ENCODE assay signal across 18 cellular contexts in the genomic region with DNA sequence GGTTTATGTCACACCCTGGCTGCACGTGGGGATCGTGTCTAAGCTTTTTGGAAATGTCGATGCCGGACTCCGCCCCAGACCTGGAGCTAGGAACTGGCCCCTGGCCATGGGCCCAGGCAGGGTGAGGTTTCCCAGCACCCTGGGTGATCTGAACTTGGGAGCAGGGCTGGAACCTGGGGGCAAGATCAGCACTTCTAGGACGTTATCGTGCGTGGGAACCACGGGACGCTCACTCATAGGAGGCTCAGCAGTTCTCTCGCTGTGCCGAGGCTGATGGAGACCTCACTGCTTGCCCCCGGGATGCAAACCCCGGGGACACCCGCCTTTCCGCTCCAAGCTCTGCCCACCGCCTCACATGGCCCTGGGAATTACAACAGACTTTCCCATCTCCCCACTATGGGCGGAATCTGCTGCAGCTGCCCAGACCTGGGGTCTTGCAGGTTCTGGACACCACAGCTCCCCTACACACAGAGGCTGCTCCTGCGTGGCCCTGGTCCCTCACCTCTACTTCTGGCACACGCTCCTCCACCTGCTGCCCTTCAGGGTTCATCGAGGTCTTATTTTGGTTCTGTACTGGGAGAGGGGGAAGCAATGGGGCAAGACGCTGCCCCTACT. TPM values are rescaled to one million over a fixed set of nuclear protein-coding genes. Genes with fewer than 3 reads are reported as not detected.
DNase-seq lines count a peak whose midpoint lies in the region; ATAC-seq and TF ChIP-seq lines count a peak whose summit lies in the region.
"Had no signal": no experiment of that assay in that cellular context is flagged by ENCODE, and none has a peak within 500 bp of the region (broad histone marks: within the 10 kb centered on the region; RNA-seq: fewer than 3 reads in every experiment).

No MANE protein-coding gene starts in this region.

- H3K56ac ChIP-seq in H9 (ENCODE audit: insufficient read length, low read depth, low read length) = no peak overlapping the region

- WGBS in H9 (ENCODE audit: extremely low coverage, insufficient read length, low lambda C conversion rate) = no CpG with 5 or more reads among the region's 22 CpGs
- WGBS in psoas muscle, 3 donors = 88 to 92% (median 91%) methylated on average over 22 of the region's 22 CpGs

- H3K4me1 ChIP-seq in H9 (ENCODE audit: insufficient read depth, low read length) = no peaks in the 10 kb centered on the region
- peaks cover 11% of the 10 kb centered on the region for H3K4me1 ChIP-seq in psoas muscle
- no peaks in the 10 kb centered on the region for H3K4me1 ChIP-seq in OCI-LY7 (ENCODE audit: insufficient read depth, low read length, poor library complexity, severe bottlenecking)

- H3K9me3 Mint-ChIP-seq in H9 = peaks cover 0 to 2% of the 10 kb centered on the region in 2 experiments; a peak in 2 of 5 replicates
- H3K9me3 Mint-ChIP-seq: CD4-positive, alpha-beta memory T cell; HFFc6 had no signal

- no peaks in the 10 kb centered on the region for H3K9me3 ChIP-seq in H9 (ENCODE audit: control insufficient read depth, low read depth, low read length)
- no peaks in the 10 kb centered on the region for H3K9me3 ChIP-seq in T-helper 17 cell (ENCODE audit: control insufficient read depth, low read length, poor library complexity, severe bottlenecking)
- H3K9me3 ChIP-seq in psoas muscle = no peaks in the 10 kb centered on the region
- H3K9me3 ChIP-seq in OCI-LY7 (ENCODE audit: low read length) = no peaks in the 10 kb centered on the region

- no peak overlapping the region for H4K5ac ChIP-seq in H9 (ENCODE audit: insufficient read length, low read depth, low read length)

- H3K23ac ChIP-seq in H9 (ENCODE audit: insufficient read length, low read depth, low read length) = no peak overlapping the region

- H3K4me1 Mint-ChIP-seq in H9 = peaks cover 9 to 18% of the 10 kb centered on the region in 2 experiments
- peaks cover 10% of the 10 kb centered on the region for H3K4me1 Mint-ChIP-seq in T-helper 17 cell

- no peak overlapping the region for H4K8ac ChIP-seq in H9 (replicated peaks; ENCODE audit: insufficient read length, low read depth, low read length)

- no peak overlapping the region for H2AFZ ChIP-seq in H9 (ENCODE audit: low read length)
- no peak overlapping the region for H2AFZ ChIP-seq in OCI-LY7 (ENCODE audit: low read length)

- no peak overlapping the region for H2BK5ac ChIP-seq in H9 (ENCODE audit: insufficient read length, low read length)

- TF ChIP-seq CTCF in H9 (conservative IDR thresholded peaks at IDR 0.05) (no peak), psoas muscle (IDR thresholded peaks at IDR 0.05) (no peak), OCI-LY7 (conservative IDR thresholded peaks at IDR 0.05; ENCODE audit: low read length) (no peak)

- intact Hi-C loops in psoas muscle (cut with DNase I) (no loop called here), OCI-LY7 (cut with micrococcal nuclease; ENCODE audit: unreplicated experiment) (no loop called here)

- H3K18ac ChIP-seq in H9 (ENCODE audit: insufficient read length, low read depth, low read length) = no peak overlapping the region

- H3K27me3 Mint-ChIP-seq in H9 (ENCODE audit: low read depth) (no peaks in the 10 kb centered on the region; the same call in 1 of the 2 replicates), T-helper 17 cell (peaks cover 22% of the 10 kb centered on the region)

- H3K4me2 ChIP-seq in H9 (ENCODE audit: insufficient read depth, insufficient read length, low read length) (no peak overlapping the region), OCI-LY7 (ENCODE audit: low read length) (no peak overlapping the region)
- H3K4me2 ChIP-seq: BLaER1 had no signal

- H3K4me3 ChIP-seq in psoas muscle (no peak overlapping the region), OCI-LY7 (ENCODE audit: low read depth, low read length, poor library complexity, severe bottlenecking) (no peak overlapping the region)
- H3K4me3 ChIP-seq: BLaER1, GM12878 had no signal

- no peaks in the 10 kb centered on the region for H3K27me3 ChIP-seq in H9 (ENCODE audit: insufficient read depth, low read length)
- peaks cover 0 to 28% (median 0%) of the 10 kb centered on the region in 3 donors for H3K27me3 ChIP-seq in psoas muscle (ENCODE audit: insufficient read depth in 3 of 3, low read length in 2 of 3)
- H3K27me3 ChIP-seq: BLaER1 had no signal

- H3K36me3 ChIP-seq in psoas muscle (ENCODE audit: insufficient read depth in 1 of 2, low read depth in 1 of 2) = no peaks in the 10 kb centered on the region
- H3K36me3 ChIP-seq in OCI-LY7 (ENCODE audit: insufficient read depth, low read length) = no peaks in the 10 kb centered on the region
- H3K36me3 ChIP-seq: BLaER1 had no signal

- H3K27ac ChIP-seq in H9 (ENCODE audit: insufficient read length, low read depth, low read length) = no peak overlapping the region
- H3K27ac ChIP-seq in psoas muscle = no peak overlapping the region
- H3K27ac ChIP-seq in OCI-LY7 (ENCODE audit: low read depth, low read length, poor library complexity, severe bottlenecking) = no peak overlapping the region
- H3K27ac ChIP-seq: BLaER1 had no signal

- no peak overlapping the region for H2BK20ac ChIP-seq in H9 (ENCODE audit: low read depth, low read length, poor library complexity, severe bottlenecking)

- BruUV-seq in OCI-LY7 (replicated peaks; lab: Mats Ljungman, UMichigan) = no TSS peak

- H3K36me3 Mint-ChIP-seq in H9 (ENCODE audit: insufficient read depth in 1 of 3, low read depth in 3 of 3) = peaks cover 25 to 33% (median 28%) of the 10 kb centered on the region in 3 experiments
- H3K36me3 Mint-ChIP-seq in T-helper 17 cell (ENCODE audit: low read depth) = peaks cover 3% of the 10 kb centered on the region
- H3K36me3 Mint-ChIP-seq: CD4-positive, alpha-beta memory T cell had no signal

- H3K79me1 ChIP-seq in H9 (ENCODE audit: insufficient read depth, low read depth, low read length, poor library complexity, severe bottlenecking) = peaks cover 23% of the 10 kb centered on the region

- H2BK120ac ChIP-seq in H9 (ENCODE audit: low read depth, low read length, poor library complexity, severe bottlenecking) = no peak overlapping the region

- H4K20me1 ChIP-seq in H9 (ENCODE audit: control insufficient read depth, insufficient read depth, insufficient read length) (no peaks in the 10 kb centered on the region), OCI-LY7 (ENCODE audit: insufficient read depth, low read length) (no peaks in the 10 kb centered on the region)
- H4K20me1 ChIP-seq: BLaER1 had no signal

- H3K4me3 Mint-ChIP-seq in H9 (no peak overlapping the region), T-helper 17 cell (no peak overlapping the region)
- H3K4me3 Mint-ChIP-seq: CD4-positive, alpha-beta memory T cell; HFFc6 had no signal

- POLR2A ChIA-PET in OCI-LY7 (lab: Charles Lee) = no interaction called here

- H3K27ac Mint-ChIP-seq in H9 (peak overlapping the region in 2 of 3 experiments; percentile 15 to 61; a peak in 2 of 7 replicates), T-helper 17 cell (peak overlapping the region; percentile 11)
- H3K27ac Mint-ChIP-seq: HFFc6 had no signal

- ATAC-seq in T-helper 17 cell = no peak
- ATAC-seq in left lobe of liver = peak; percentile 57
- no peak for ATAC-seq in psoas muscle
- ATAC-seq: GM12878 had no signal

- no peak overlapping the region for H2AK5ac ChIP-seq in H9 (ENCODE audit: insufficient read length, low read length)

- DNase-seq in H9 (no peak), T-helper 17 cell (no peak), left lobe of liver (ENCODE audit: low spot score) (peak; percentile 84), psoas muscle (peak; percentile 12 to 42), OCI-LY7 (ENCODE audit: low spot score) (no peak), NCI-H82 (lab: John Stamatoyannopoulos, UW) (no peak), DMS114 treated with DMSO at 0.1 percent for 48 hours (lab: John Stamatoyannopoulos, UW; ENCODE audit: unreplicated experiment) (no peak)
- DNase-seq: GF-D8, HFFc6, KG1, NCI-H1694 treated with DMSO at 0.1 percent for 48 hours, NCI-H2107, NCI-H510A, NCI-H748 treated with DMSO at 0.1 percent for 48 hours, RPMI8226 had no signal

- H3K79me2 ChIP-seq in H9 (ENCODE audit: insufficient read depth, low read length) (peaks cover 49% of the 10 kb centered on the region), OCI-LY7 (ENCODE audit: insufficient read depth, low read depth, low read length) (no peaks in the 10 kb centered on the region)

- H3K23me2 ChIP-seq in H9 (ENCODE audit: insufficient read length, low read depth, low read length, poor library complexity, severe bottlenecking) = no peaks in the 10 kb centered on the region

- CTCF ChIA-PET in OCI-LY7 (lab: Charles Lee; ENCODE audit: unreplicated experiment) = no interaction called here

- H3K4ac ChIP-seq in H9 (ENCODE audit: low read depth, low read length) = no peak overlapping the region

- no peak overlapping the region; the same call in 1 of the 2 replicates for H3K14ac ChIP-seq in H9 (ENCODE audit: insufficient read depth, low read length)

- H4K91ac ChIP-seq in H9 (ENCODE audit: insufficient read length, low read depth, low read length) = no peak overlapping the region

- H2BK15ac ChIP-seq in H9 (ENCODE audit: low read depth, low read length) = no peak overlapping the region

- no peak overlapping the region for H3K9ac ChIP-seq in H9 (ENCODE audit: extremely low read depth, insufficient read length, low read length)
- H3K9ac ChIP-seq: BLaER1 had no signal

- H3K9me2 ChIP-seq in OCI-LY7 (ENCODE audit: insufficient read depth, low read length) = no peaks in the 10 kb centered on the region

- no peak overlapping the region for H3T11ph ChIP-seq in H9 (ENCODE audit: low read length)

- H2BK12ac ChIP-seq in H9 (ENCODE audit: insufficient read length, low read depth, low read length) = no peak overlapping the region

RNA-seq across cellular contexts. Expression of a gene that starts 35.9 kb away (rescaled TPM):
- total RNA-seq in H9 (2021) (232 and 234 TPM in 2 replicates), T-helper 17 cell (10 to 100 TPM in 1 of 2 donors, 1 to 10 TPM in 1; 5.4 to 17.1 TPM), left lobe of liver (499 TPM), psoas muscle (10 to 100 TPM; 11.6 to 21.1 (median 15.1) TPM), OCI-LY7 (2022) (0.18 and 0.23 TPM in 2 replicates)
- 10 to 100 TPM in 2 of 3 donors, 1 to 10 TPM in 1; 4.8 to 25.3 (median 11.3) TPM for polyA plus RNA-seq in psoas muscle
- 4.9 and 7.4 TPM in 2 replicates for total RNA-seq in OCI-LY7 (2014; rRNA removed; shearing (Covaris generic))

Comparison
In these comparisons a context has a peak if more than half of its experiments do, and no peak if none do; other contexts are left out.
1. DNase-seq: peak in left lobe of liver (single experiment) and psoas muscle (2 of 2); none in H9 (single experiment), T-helper 17 cell (0 of 3), OCI-LY7 (single experiment), NCI-H82 (single experiment) and DMS114 treated with DMSO at 0.1 percent for 48 hours (single experiment).
2. RNA of a gene that starts 35.9 kb away (total RNA-seq): 499 TPM in left lobe of liver (single experiment) and 232 to 234 TPM in H9; 11.6 to 21.1 TPM in psoas muscle, 5.4 to 17.1 TPM in T-helper 17 cell and 0.18 to 7.4 TPM in OCI-LY7; every median in the first group is over 10 times any median in the second.